Comparison of ENCODE assay signal across 17 cellular contexts in genomic region chr1:115210302-115210711, GRCh38.
DNase-seq lines count a peak whose midpoint lies in the region; TF ChIP-seq lines count a peak whose summit lies in the region.
"Had no signal": no experiment of that assay in that cellular context is flagged by ENCODE, and none has a peak within 500 bp of the region (broad histone marks: within the 10 kb centered on the region; RNA-seq: fewer than 3 reads in every experiment).

No MANE protein-coding gene starts in this region.

- H3K36me3 Mint-ChIP-seq in osteocyte (ENCODE audit: unreplicated experiment) = no peaks in the 10 kb centered on the region
- H3K36me3 Mint-ChIP-seq in activated CD4-positive, alpha-beta memory T cell treated with anti-CD3 and anti-CD28 coated beads for 36 hours = no peaks in the 10 kb centered on the region
- H3K36me3 Mint-ChIP-seq: activated naive CD8-positive, alpha-beta T cell; CD8-positive, alpha-beta memory T cell had no signal

- no peak overlapping the region for H3K4me3 Mint-ChIP-seq in osteocyte (ENCODE audit: unreplicated experiment)
- no peak overlapping the region for H3K4me3 Mint-ChIP-seq in activated CD4-positive, alpha-beta memory T cell treated with anti-CD3 and anti-CD28 coated beads for 36 hours
- H3K4me3 Mint-ChIP-seq: activated CD4-positive, alpha-beta T cell treated with anti-CD3 and anti-CD28 coated beads, Interleukin-2, amount 10 ng/mL, durations not matched to agents 7 days and 5 days; activated naive CD8-positive, alpha-beta T cell; CD8-positive, alpha-beta memory T cell; stimulated activated naive CD8-positive, alpha-beta T cell treated with anti-CD3 and anti-CD28 coated beads, Interleukin-15, Interleukin-2, amounts not matched to agents 100 ng/mL and 50 ng/mL, for 24 hours had no signal

- H3K27ac ChIP-seq in coronary artery = peak overlapping the region in 1 of 2 donors; percentile 57

- CTCF ChIA-PET in BJ (lab: Yijun Ruan, JAX) = interaction anchor here (1.2 kb wide), 1 partner anchor 11 kb away, joined by 4 read pairs; no protein-coding TSS in a partner anchor
- CTCF ChIA-PET in activated CD4-positive, alpha-beta memory T cell treated with anti-CD3 and anti-CD28 coated beads for 36 hours (lab: Charles Lee) = interaction anchor here (0.6 to 0.7 kb wide), 2 partner anchors 157 to 230 kb away, joined by 3 to 7 read pairs; no protein-coding TSS in a partner anchor

- peak; percentile 69 for DNase-seq in BJ (ENCODE audit: low read depth)
- DNase-seq in HS-27A (ENCODE audit: low read depth) = peak; percentile 87
- peak; percentile 54 for DNase-seq in T1000 (lab: John Stamatoyannopoulos, UW)
- peak; percentile 27 for DNase-seq in hepatic stellate cell (ENCODE audit: low spot score)
- DNase-seq in osteocyte (ENCODE audit: extremely low spot score, unreplicated experiment) = no peak
- no peak for DNase-seq in coronary artery (ENCODE audit: low spot score)
- DNase-seq in activated CD4-positive, alpha-beta memory T cell treated with anti-CD3 and anti-CD28 coated beads for 36 hours = no peak
- no peak for DNase-seq in glomerular visceral epithelial cell (ENCODE audit: extremely low spot score)
- DNase-seq: activated CD4-positive, alpha-beta T cell treated with anti-CD3 and anti-CD28 coated beads, Interleukin-2, amount 10 ng/mL, durations not matched to agents 7 days and 5 days; caudate nucleus; CD8-positive, alpha-beta memory T cell; effector CD8-positive, alpha-beta T cell; left colon; NCI-H2029; NCI-H524 treated with DMSO at 0.1 percent for 48 hours had no signal

- no peaks in the 10 kb centered on the region for H3K27me3 Mint-ChIP-seq in osteocyte (ENCODE audit: unreplicated experiment)
- peaks cover 4% of the 10 kb centered on the region for H3K27me3 Mint-ChIP-seq in activated CD4-positive, alpha-beta memory T cell treated with anti-CD3 and anti-CD28 coated beads for 36 hours

- POLR2A ChIA-PET in BJ (lab: Charles Lee) = no interaction called here
- POLR2A ChIA-PET in activated CD4-positive, alpha-beta memory T cell treated with anti-CD3 and anti-CD28 coated beads for 36 hours (lab: Charles Lee) = no interaction called here

- intact Hi-C loops in activated CD4-positive, alpha-beta memory T cell treated with anti-CD3 and anti-CD28 coated beads for 36 hours (cut with micrococcal nuclease) = no loop called here

- no peaks in the 10 kb centered on the region for H3K4me1 Mint-ChIP-seq in osteocyte (ENCODE audit: unreplicated experiment)
- no peaks in the 10 kb centered on the region for H3K4me1 Mint-ChIP-seq in activated CD4-positive, alpha-beta memory T cell treated with anti-CD3 and anti-CD28 coated beads for 36 hours (ENCODE audit: low read depth)
- H3K4me1 Mint-ChIP-seq: activated CD4-positive, alpha-beta T cell treated with anti-CD3 and anti-CD28 coated beads, Interleukin-2, amount 10 ng/mL, durations not matched to agents 7 days and 5 days; CD8-positive, alpha-beta memory T cell had no signal

- H3K36me3 ChIP-seq in BJ (ENCODE audit: control insufficient read depth, insufficient read depth, low read length) = no peaks in the 10 kb centered on the region

- H3K27ac Mint-ChIP-seq in osteocyte (ENCODE audit: unreplicated experiment) = no peak overlapping the region
- no peak overlapping the region for H3K27ac Mint-ChIP-seq in activated CD4-positive, alpha-beta memory T cell treated with anti-CD3 and anti-CD28 coated beads for 36 hours
- H3K27ac Mint-ChIP-seq: activated CD4-positive, alpha-beta T cell treated with anti-CD3 and anti-CD28 coated beads, Interleukin-2, amount 10 ng/mL, durations not matched to agents 7 days and 5 days; activated naive CD8-positive, alpha-beta T cell; CD8-positive, alpha-beta memory T cell; stimulated activated naive CD8-positive, alpha-beta T cell treated with anti-CD3 and anti-CD28 coated beads, Interleukin-15, Interleukin-2, amounts not matched to agents 100 ng/mL and 50 ng/mL, for 24 hours had no signal

- no peaks in the 10 kb centered on the region for H3K27me3 ChIP-seq in BJ (ENCODE audit: control insufficient read depth, insufficient read depth, low read length)

- H3K4me3 ChIP-seq in BJ (ENCODE audit: low read depth, low read length) (no peak overlapping the region), coronary artery (no peak overlapping the region)

- TF ChIP-seq CTCF in BJ (IDR thresholded peaks at IDR 0.05; ENCODE audit: insufficient read depth, low read depth, low read length) (no peak), osteocyte (IDR thresholded peaks at IDR 0.05) (no peak), coronary artery (IDR thresholded peaks at IDR 0.05) (no peak)

- no peaks in the 10 kb centered on the region for H3K9me3 Mint-ChIP-seq in osteocyte (ENCODE audit: unreplicated experiment)
- no peaks in the 10 kb centered on the region for H3K9me3 Mint-ChIP-seq in activated CD4-positive, alpha-beta memory T cell treated with anti-CD3 and anti-CD28 coated beads for 36 hours
- H3K9me3 Mint-ChIP-seq: activated CD4-positive, alpha-beta T cell treated with anti-CD3 and anti-CD28 coated beads, Interleukin-2, amount 10 ng/mL, durations not matched to agents 7 days and 5 days; CD8-positive, alpha-beta memory T cell; stimulated activated naive CD8-positive, alpha-beta T cell treated with anti-CD3 and anti-CD28 coated beads, Interleukin-15, Interleukin-2, amounts not matched to agents 100 ng/mL and 50 ng/mL, for 24 hours had no signal

Comparison
In these comparisons a context has a peak if more than half of its experiments do, and no peak if none do; other contexts are left out.
1. DNase-seq: peak in BJ (single experiment), HS-27A (single experiment), T1000 (single experiment) and hepatic stellate cell (single experiment); none in osteocyte (single experiment), coronary artery (single experiment), activated CD4-positive, alpha-beta memory T cell treated with anti-CD3 and anti-CD28 coated beads for 36 hours (single experiment) and glomerular visceral epithelial cell (single experiment).